In the genomic region with DNA sequence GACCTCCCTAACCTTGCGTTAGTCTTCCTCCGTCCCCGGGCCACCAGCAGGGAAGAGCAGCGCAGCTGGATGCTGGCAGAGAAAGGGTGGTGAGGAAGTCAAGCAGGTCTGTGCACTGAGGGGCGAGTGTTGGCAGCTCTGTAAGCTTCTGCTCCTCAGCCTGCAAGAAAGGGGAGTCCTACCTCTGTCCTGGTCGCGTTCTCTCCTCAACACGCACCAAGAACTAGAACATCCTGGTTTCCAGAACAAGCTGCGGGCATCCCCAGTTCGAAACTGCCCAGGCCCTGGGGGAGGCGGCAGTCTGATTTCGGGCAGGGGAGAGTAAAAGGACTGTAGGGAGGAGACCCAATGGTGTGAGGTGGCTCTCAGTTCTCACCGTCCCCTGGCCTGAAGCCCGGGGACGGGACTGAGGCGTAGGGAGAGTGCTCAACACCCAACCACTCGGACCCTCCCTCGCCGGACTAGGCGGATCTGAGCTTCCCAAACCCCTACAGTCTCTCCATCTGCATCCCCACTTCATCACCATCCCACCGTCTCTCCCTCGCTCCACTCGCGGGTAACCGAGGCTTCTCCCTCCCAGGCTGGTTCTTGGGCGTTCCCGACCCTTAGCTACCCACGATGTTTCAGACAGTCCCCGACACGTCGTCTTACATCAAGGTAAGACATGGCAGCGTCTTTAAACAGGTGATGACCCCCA, we compare ENCODE assay signal across 9 cellular contexts. TPM values are rescaled to one million over a fixed set of nuclear protein-coding genes. Genes with fewer than 3 reads are reported as not detected.
DNase-seq lines count a peak whose midpoint lies in the region; ATAC-seq and TF ChIP-seq lines count a peak whose summit lies in the region.
"Had no signal": no experiment of that assay in that cellular context is flagged by ENCODE, and none has a peak within 500 bp of the region (broad histone marks: within the 10 kb centered on the region; RNA-seq: fewer than 3 reads in every experiment).

No MANE protein-coding gene starts in this region.

- TF ChIP-seq CTCF in GM13977 (IDR thresholded peaks at IDR 0.05; ENCODE audit: extremely low read depth, insufficient read depth, missing control alignments), result no peak
- TF ChIP-seq CTCF in coronary artery (IDR thresholded peaks at IDR 0.05), result no peak
- TF ChIP-seq CTCF in osteoblast (IDR thresholded peaks at IDR 0.05; ENCODE audit: extremely low read depth, low read depth, low read length), result no peak

- no peak overlapping the region for H3K27ac ChIP-seq in coronary artery
- H3K27ac ChIP-seq in osteoblast (ENCODE audit: low read depth, low read length), result no peak overlapping the region

- H3K79me2 ChIP-seq in osteoblast (ENCODE audit: insufficient read depth, low read length), result no peaks in the 10 kb centered on the region

- peaks cover 52% of the 10 kb centered on the region for H3K27me3 ChIP-seq in osteoblast (ENCODE audit: insufficient read depth, low read length)

- H3K9me3 ChIP-seq in osteoblast (ENCODE audit: low read depth, low read length), result no peaks in the 10 kb centered on the region

- in situ Hi-C loops in GM13977 (cut with MboI; ENCODE audit: low pct_unique_long_range_greater_than_20kb, low sequenced_read_pairs, unreplicated experiment), result no loop called here

- H3K36me3 ChIP-seq in osteoblast (ENCODE audit: insufficient read depth, low read length), result no peaks in the 10 kb centered on the region

- no peak overlapping the region for H3K4me2 ChIP-seq in osteoblast (ENCODE audit: insufficient read depth, low read length)

- peaks cover 18% of the 10 kb centered on the region for H3K4me1 ChIP-seq in osteoblast (ENCODE audit: insufficient read depth, low read length)

- H4K20me1 ChIP-seq in osteoblast (ENCODE audit: insufficient read depth, low read length), result no peaks in the 10 kb centered on the region

- DNase-seq in GM13977 (ENCODE audit: low spot score) (peak; percentile 31), coronary artery (ENCODE audit: low spot score) (no peak), osteoblast (ENCODE audit: insufficient read length, low spot score, missing footprints) (peak; percentile 66), KG1 (lab: John Stamatoyannopoulos, UW) (no peak), NCI-H2196 (lab: John Stamatoyannopoulos, UW; ENCODE audit: unreplicated experiment) (no peak)
- DNase-seq in activated CD4-positive, alpha-beta T cell treated with anti-CD3 and anti-CD28 coated beads, Interleukin-2, amount 50 U/mL, for 48 hours, result no peak
- DNase-seq: NCI-H187 treated with DMSO at 0.1 percent for 48 hours had no signal

- no peak overlapping the region for H2AFZ ChIP-seq in osteoblast (ENCODE audit: low read length)

- ATAC-seq in HG03521 (IDR thresholded peaks at IDR 0.05; ENCODE audit: unreplicated experiment), result peak; percentile 5
- no peak for ATAC-seq in HG03571 (IDR thresholded peaks at IDR 0.05; ENCODE audit: unreplicated experiment)

- H3K4me3 ChIP-seq in coronary artery, result peak overlapping the region; percentile 67
- H3K4me3 ChIP-seq in osteoblast (ENCODE audit: insufficient read depth, low read length), result no peak overlapping the region

RNA-seq across cellular contexts. Expression of a gene that starts 7.7 kb away (rescaled TPM):
- 23.5 and 23.9 TPM in 2 replicates for total RNA-seq in osteoblast

Comparison
In these comparisons a context has a peak if more than half of its experiments do, and no peak if none do; other contexts are left out.
1. DNase-seq: peak in GM13977 (single experiment) and osteoblast (single experiment); none in coronary artery (single experiment), KG1 (single experiment), NCI-H2196 (single experiment) and activated CD4-positive, alpha-beta T cell treated with anti-CD3 and anti-CD28 coated beads, Interleukin-2, amount 50 U/mL, for 48 hours (0 of 2).